16 cellular contexts compared by ENCODE assay signal in genomic region chr15:99211926-99212325, GRCh38. TPM values are rescaled to one million over a fixed set of nuclear protein-coding genes. Genes with fewer than 3 reads are reported as not detected.
DNase-seq lines count a peak whose midpoint lies in the region; ATAC-seq and TF ChIP-seq lines count a peak whose summit lies in the region.
"Had no signal": no experiment of that assay in that cellular context is flagged by ENCODE, and none has a peak within 500 bp of the region (broad histone marks: within the 10 kb centered on the region; RNA-seq: fewer than 3 reads in every experiment).

No MANE protein-coding gene starts in this region.

- H3K9me3 Mint-ChIP-seq in GM23338 = no peaks in the 10 kb centered on the region
- H3K9me3 Mint-ChIP-seq: activated CD4-positive, alpha-beta memory T cell treated with anti-CD3 and anti-CD28 coated beads for 36 hours; activated T-helper 17 cell treated with anti-CD3 and anti-CD28 coated beads, Interleukin-2, amount 50 U/mL, for 72 hours; memory B cell; stimulated activated naive B cell treated with anti-CD40 and anti-IgM and Interleukin-4, amounts not matched to agents 10 μg/mL and 1 μg/mL and 100 μg/mL, for 72 hours had no signal

- DNase-seq in ELR (ENCODE audit: low read depth) (peak; percentile 36), adipocyte (ENCODE audit: low read depth) (peak; percentile 11), renal cortical epithelial cell (ENCODE audit: low read depth) (peak; percentile 16), NCI-H748 treated with DMSO at 0.1 percent for 48 hours (lab: John Stamatoyannopoulos, UW) (no peak), GM23338 (ENCODE audit: low spot score) (no peak), COR-L47 (lab: John Stamatoyannopoulos, UW) (no peak), DMS114 treated with DMSO at 0.1 percent for 48 hours (lab: John Stamatoyannopoulos, UW; ENCODE audit: unreplicated experiment) (no peak)
- DNase-seq: activated CD4-positive, alpha-beta memory T cell treated with anti-CD3 and anti-CD28 coated beads for 36 hours; dorsolateral prefrontal cortex; NCI-H1105 treated with DMSO at 0.1 percent for 48 hours; stimulated activated naive B cell treated with anti-CD40 and anti-IgM and Interleukin-4, amounts not matched to agents 10 μg/mL and 1 μg/mL and 100 μg/mL, for 72 hours had no signal

- H3K9me3 ChIP-seq in adipocyte (ENCODE audit: control insufficient read depth, low read length) (no peaks in the 10 kb centered on the region), gastroesophageal sphincter (no peaks in the 10 kb centered on the region)
- H3K9me3 ChIP-seq: neutrophil had no signal

- ATAC-seq in gastroesophageal sphincter = peak; percentile 40
- ATAC-seq in GM23338 = no peak
- ATAC-seq: activated T-helper 17 cell treated with anti-CD3 and anti-CD28 coated beads, Interleukin-2, amount 50 U/mL, for 72 hours; stimulated activated naive B cell treated with anti-CD40 and anti-IgM and Interleukin-4, amounts not matched to agents 10 μg/mL and 1 μg/mL and 100 μg/mL, for 72 hours had no signal

- no peak for TF ChIP-seq CTCF in gastroesophageal sphincter (IDR thresholded peaks at IDR 0.05)
- TF ChIP-seq CTCF in GM23338 (conservative IDR thresholded peaks at IDR 0.05; ENCODE audit: low read depth in 2 of 2) = no peak

- H3K9me2 ChIP-seq in GM23338 (ENCODE audit: insufficient read depth) = no peaks in the 10 kb centered on the region

- H3K4me3 ChIP-seq in adipocyte (ENCODE audit: low read length) (no peak overlapping the region), gastroesophageal sphincter (no peak overlapping the region), GM23338 (no peak overlapping the region)
- H3K4me3 ChIP-seq: dorsolateral prefrontal cortex had no signal

- no peaks in the 10 kb centered on the region for H3K4me1 Mint-ChIP-seq in GM23338
- H3K4me1 Mint-ChIP-seq: activated T-helper 17 cell treated with anti-CD3 and anti-CD28 coated beads, Interleukin-2, amount 50 U/mL, for 72 hours; B cell; memory B cell; stimulated activated naive B cell treated with anti-CD40 and anti-IgM and Interleukin-4, amounts not matched to agents 10 μg/mL and 1 μg/mL and 100 μg/mL, for 72 hours had no signal

- H3F3A ChIP-seq in GM23338 (replicated peaks; ENCODE audit: low read depth) = no peaks in the 10 kb centered on the region

- H3K27ac Mint-ChIP-seq in GM23338 = no peak overlapping the region
- H3K27ac Mint-ChIP-seq: activated CD4-positive, alpha-beta memory T cell treated with anti-CD3 and anti-CD28 coated beads for 36 hours; activated T-helper 17 cell treated with anti-CD3 and anti-CD28 coated beads, Interleukin-2, amount 50 U/mL, for 72 hours; B cell; memory B cell; stimulated activated naive B cell treated with anti-CD40 and anti-IgM and Interleukin-4, amounts not matched to agents 10 μg/mL and 1 μg/mL and 100 μg/mL, for 72 hours had no signal

- H3K4me3 Mint-ChIP-seq in GM23338 = no peak overlapping the region
- H3K4me3 Mint-ChIP-seq: activated CD4-positive, alpha-beta memory T cell treated with anti-CD3 and anti-CD28 coated beads for 36 hours; activated T-helper 17 cell treated with anti-CD3 and anti-CD28 coated beads, Interleukin-2, amount 50 U/mL, for 72 hours; B cell; memory B cell; stimulated activated naive B cell treated with anti-CD40 and anti-IgM and Interleukin-4, amounts not matched to agents 10 μg/mL and 1 μg/mL and 100 μg/mL, for 72 hours had no signal

- peaks cover 12% of the 10 kb centered on the region for H3K36me3 ChIP-seq in adipocyte (ENCODE audit: control insufficient read depth, insufficient read depth, low read length, severe bottlenecking)
- peaks cover 0 to 16% of the 10 kb centered on the region in 2 donors for H3K36me3 ChIP-seq in gastroesophageal sphincter
- H3K36me3 ChIP-seq in GM23338 (ENCODE audit: insufficient read depth) = no peaks in the 10 kb centered on the region
- H3K36me3 ChIP-seq: neutrophil had no signal

- H2AFZ ChIP-seq in GM23338 = no peak overlapping the region

- H3K27me3 Mint-ChIP-seq in GM23338 (ENCODE audit: insufficient read depth, low read depth, poor library complexity) = no peaks in the 10 kb centered on the region
- H3K27me3 Mint-ChIP-seq: activated T-helper 17 cell treated with anti-CD3 and anti-CD28 coated beads, Interleukin-2, amount 50 U/mL, for 72 hours; B cell; stimulated activated naive B cell treated with anti-CD40 and anti-IgM and Interleukin-4, amounts not matched to agents 10 μg/mL and 1 μg/mL and 100 μg/mL, for 72 hours had no signal

- peaks cover 2% of the 10 kb centered on the region; the same call in 1 of the 3 replicates for H3K36me3 Mint-ChIP-seq in GM23338 (ENCODE audit: low read depth)
- H3K36me3 Mint-ChIP-seq: activated CD4-positive, alpha-beta memory T cell treated with anti-CD3 and anti-CD28 coated beads for 36 hours; memory B cell; stimulated activated naive B cell treated with anti-CD40 and anti-IgM and Interleukin-4, amounts not matched to agents 10 μg/mL and 1 μg/mL and 100 μg/mL, for 72 hours had no signal

- no peak overlapping the region for H3K4me2 ChIP-seq in GM23338

- no peak for TF ChIP-seq EP300 in gastroesophageal sphincter (IDR thresholded peaks at IDR 0.05)

- peaks cover 7% of the 10 kb centered on the region for H3K4me1 ChIP-seq in adipocyte (ENCODE audit: control insufficient read depth, insufficient read depth, low read length)
- peaks cover 0 to 56% (median 21%) of the 10 kb centered on the region in 3 donors for H3K4me1 ChIP-seq in gastroesophageal sphincter
- no peaks in the 10 kb centered on the region for H3K4me1 ChIP-seq in GM23338 (ENCODE audit: insufficient read depth)

- TF ChIP-seq POLR2A in gastroesophageal sphincter (IDR thresholded peaks at IDR 0.05) = no peak

- H4K20me1 ChIP-seq in GM23338 (replicated peaks; ENCODE audit: insufficient read depth) = no peaks in the 10 kb centered on the region

- H3K27me3 ChIP-seq in adipocyte (replicated peaks; ENCODE audit: control insufficient read depth, insufficient read depth, low read length) (no peaks in the 10 kb centered on the region), gastroesophageal sphincter (no peaks in the 10 kb centered on the region), GM23338 (ENCODE audit: insufficient read depth) (no peaks in the 10 kb centered on the region)
- H3K27me3 ChIP-seq: dorsolateral prefrontal cortex, neutrophil had no signal

- WGBS in gastroesophageal sphincter (ENCODE audit: low coverage in 1 of 2), 2 donors = 44 to 52% methylated on average over 4 of the region's 4 CpGs

- H3K79me2 ChIP-seq in GM23338 (replicated peaks; ENCODE audit: insufficient read depth) = no peaks in the 10 kb centered on the region

- no peak overlapping the region for H3K9ac ChIP-seq in adipocyte (ENCODE audit: low read length)

- H3K27ac ChIP-seq in gastroesophageal sphincter (peak overlapping the region; percentile 85 to 92 (median 88)), GM23338 (ENCODE audit: low read depth) (no peak overlapping the region)
- H3K27ac ChIP-seq: neutrophil had no signal

TF ChIP-seq in GM23338, 12 proteins besides CTCF, POLR2A, EP300 and RAD21:
- no peak for TF ChIP-seq REST (IDR thresholded peaks at IDR 0.05; ENCODE audit: unreplicated experiment)
- no peak for TF ChIP-seq ZNF331 (CRISPR knock-in tag; IDR thresholded peaks at IDR 0.05; ENCODE audit: low read depth)
- no peak for TF ChIP-seq EZH2phosphoT487 (IDR thresholded peaks at IDR 0.05; ENCODE audit: unreplicated experiment)
- TF ChIP-seq EZH2 (IDR thresholded peaks at IDR 0.05; ENCODE audit: low read depth, unreplicated experiment) = no peak
- TF ChIP-seq ZNF114 (CRISPR knock-in tag; IDR thresholded peaks at IDR 0.05) = no peak
- no peak for TF ChIP-seq CREB1 (CRISPR knock-in tag; IDR thresholded peaks at IDR 0.05; ENCODE audit: low read depth)
TF ChIP-seq in GM23338: peak in this region for 0.

RNA-seq across cellular contexts. Expression of gene TTC23, which starts 37.5 kb away (rescaled TPM):
- total RNA-seq in gastroesophageal sphincter = 10 to 100 TPM; 13.7 to 33.3 (median 20.0) TPM
- 32.5 and 47.3 TPM in 2 replicates for total RNA-seq in renal cortical epithelial cell
- 17.0 and 25.2 TPM in 2 replicates for total RNA-seq in GM23338 (2014; rRNA removed; shearing (Covaris generic))
- 6.3 and 6.6 TPM in 2 replicates for polyA plus RNA-seq in GM23338 (2016; fragmentation: Nextera tagmentation; extraction: Ambion mirVana)

RNA-seq across cellular contexts. Expression of gene LRRC28, which starts 39.4 kb away (rescaled TPM):
- total RNA-seq in gastroesophageal sphincter = 10 to 100 TPM; 26.1 to 47.2 (median 28.5) TPM
- total RNA-seq in renal cortical epithelial cell = 20.0 and 27.8 TPM in 2 replicates
- total RNA-seq in GM23338 (2014; rRNA removed; shearing (Covaris generic)) = 26.7 and 28.4 TPM in 2 replicates
- 12.2 and 12.9 TPM in 2 replicates for polyA plus RNA-seq in GM23338 (2016; fragmentation: Nextera tagmentation; extraction: Ambion mirVana)

Comparison
In these comparisons a context has a peak if more than half of its experiments do, and no peak if none do; other contexts are left out.
1. DNase-seq: peak in ELR (single experiment), adipocyte (single experiment) and renal cortical epithelial cell (single experiment); none in NCI-H748 treated with DMSO at 0.1 percent for 48 hours (single experiment), GM23338 (single experiment), COR-L47 (single experiment) and DMS114 treated with DMSO at 0.1 percent for 48 hours (single experiment).